Comparison of ENCODE assay signal across 14 cellular contexts in genomic region chr10:124977161-124977560, GRCh38.
"Had no signal": no experiment of that assay in that cellular context is flagged by ENCODE, and none has a peak within 500 bp of the region (broad histone marks: within the 10 kb centered on the region; RNA-seq: fewer than 3 reads in every experiment).

No MANE protein-coding gene starts in this region.

- H3K27me3 Mint-ChIP-seq: dendritic cell treated with granulocyte-macrophage colony-stimulating factor and Interleukin-4, amounts not matched to agents 40 ng/mL and 50 ng/mL, for 4 days; type B pancreatic cell had no signal

- DNase-seq: central memory CD4-positive, alpha-beta T cell; endodermal cell; foreskin melanocyte; heart right ventricle; hypothalamus; nephron progenitor cell; stimulated activated CD4-positive, alpha-beta T cell treated with anti-CD3 and anti-CD28 coated beads, Interleukin-2, amount 100 ng/mL, for 48 hours; stimulated activated naive CD4-positive, alpha-beta T cell treated with Interleukin-2 at 50 U/mL for 16 hours; thyroid gland had no signal

- H3K27ac ChIP-seq: heart right ventricle, right atrium auricular region, thyroid gland had no signal

- H3K27me3 ChIP-seq: heart right ventricle, right atrium auricular region, thyroid gland had no signal

- H3K9me3 ChIP-seq: heart right ventricle, right atrium auricular region, thyroid gland had no signal

- H3K4me3 Mint-ChIP-seq: dendritic cell treated with granulocyte-macrophage colony-stimulating factor and Interleukin-4, amounts not matched to agents 40 ng/mL and 50 ng/mL, for 4 days; endodermal cell; mesothelial cell of epicardium; nephron progenitor cell; type B pancreatic cell had no signal

- H3K9me3 Mint-ChIP-seq: dendritic cell treated with granulocyte-macrophage colony-stimulating factor and Interleukin-4, amounts not matched to agents 40 ng/mL and 50 ng/mL, for 4 days; endodermal cell; mesothelial cell of epicardium; nephron progenitor cell; type B pancreatic cell had no signal

- H3K4me3 ChIP-seq: heart right ventricle, right atrium auricular region, smooth muscle cell, thyroid gland had no signal

- H3K27ac Mint-ChIP-seq: dendritic cell treated with granulocyte-macrophage colony-stimulating factor and Interleukin-4, amounts not matched to agents 40 ng/mL and 50 ng/mL, for 4 days; endodermal cell; mesothelial cell of epicardium had no signal

- H3K4me1 Mint-ChIP-seq: endodermal cell, mesothelial cell of epicardium had no signal

- H3K4me2 ChIP-seq: smooth muscle cell had no signal
